ENCODE assay signal across 21 cellular contexts in genomic region chr11:64883575-64883974, GRCh38. TPM values are rescaled to one million over a fixed set of nuclear protein-coding genes. Genes with fewer than 3 reads are reported as not detected.
DNase-seq lines count a peak whose midpoint lies in the region; ATAC-seq and TF ChIP-seq lines count a peak whose summit lies in the region.
"Had no signal": no experiment of that assay in that cellular context is flagged by ENCODE, and none has a peak within 500 bp of the region (broad histone marks: within the 10 kb centered on the region; RNA-seq: fewer than 3 reads in every experiment).

No MANE protein-coding gene starts in this region.

- H3K4me3 Mint-ChIP-seq in activated CD4-positive, alpha-beta T cell treated with anti-CD3 and anti-CD28 coated beads, Interleukin-2, amount 10 ng/mL, durations not matched to agents 7 days and 5 days, result no peak overlapping the region
- H3K4me3 Mint-ChIP-seq in stimulated activated effector memory CD8-positive, alpha-beta T cell treated with anti-CD3 and anti-CD28 coated beads, Interleukin-12 subunit alpha, Interleukin-12 subunit beta, amount 100 ng/mL, for 72 hours, result no peak overlapping the region
- H3K4me3 Mint-ChIP-seq: activated naive CD4-positive, alpha-beta T cell treated with anti-CD3 and anti-CD28 coated beads, Interleukin-2, amount 50 U/mL, for 24 hours; activated T-cell treated with anti-CD3 and anti-CD28 coated beads, Interleukin-2, amount 50 U/mL, for 4 hours; B cell; H9 had no signal

- no peaks in the 10 kb centered on the region for H3K9me3 Mint-ChIP-seq in activated CD4-positive, alpha-beta T cell treated with anti-CD3 and anti-CD28 coated beads, Interleukin-2, amount 10 ng/mL, durations not matched to agents 7 days and 5 days
- H3K9me3 Mint-ChIP-seq in stimulated activated effector memory CD8-positive, alpha-beta T cell treated with anti-CD3 and anti-CD28 coated beads, Interleukin-12 subunit alpha, Interleukin-12 subunit beta, amount 100 ng/mL, for 72 hours, result no peaks in the 10 kb centered on the region
- H3K9me3 Mint-ChIP-seq: activated naive CD4-positive, alpha-beta T cell treated with anti-CD3 and anti-CD28 coated beads, Interleukin-2, amount 50 U/mL, for 24 hours; activated T-cell treated with anti-CD3 and anti-CD28 coated beads, Interleukin-2, amount 50 U/mL, for 4 hours; H9 had no signal

- peak overlapping the region; percentile 33; the same call in 1 of the 2 replicates for H3K27ac ChIP-seq in RWPE1

- H3K27me3 Mint-ChIP-seq in activated CD4-positive, alpha-beta T cell treated with anti-CD3 and anti-CD28 coated beads, Interleukin-2, amount 10 ng/mL, durations not matched to agents 7 days and 5 days, result no peaks in the 10 kb centered on the region
- H3K27me3 Mint-ChIP-seq: activated naive CD4-positive, alpha-beta T cell treated with anti-CD3 and anti-CD28 coated beads, Interleukin-2, amount 50 U/mL, for 24 hours; B cell had no signal

- no peak for TF ChIP-seq CTCF in RWPE1 (conservative IDR thresholded peaks at IDR 0.05; ENCODE audit: low read depth)

- H3K27ac Mint-ChIP-seq in activated CD4-positive, alpha-beta T cell treated with anti-CD3 and anti-CD28 coated beads, Interleukin-2, amount 10 ng/mL, durations not matched to agents 7 days and 5 days, result peak overlapping the region; percentile 73
- H3K27ac Mint-ChIP-seq in stimulated activated effector memory CD8-positive, alpha-beta T cell treated with anti-CD3 and anti-CD28 coated beads, Interleukin-12 subunit alpha, Interleukin-12 subunit beta, amount 100 ng/mL, for 72 hours, result peak overlapping the region; percentile 90

- H3K4me1 Mint-ChIP-seq in activated CD4-positive, alpha-beta T cell treated with anti-CD3 and anti-CD28 coated beads, Interleukin-2, amount 10 ng/mL, durations not matched to agents 7 days and 5 days, result peaks cover 71% of the 10 kb centered on the region
- H3K4me1 Mint-ChIP-seq in stimulated activated effector memory CD8-positive, alpha-beta T cell treated with anti-CD3 and anti-CD28 coated beads, Interleukin-12 subunit alpha, Interleukin-12 subunit beta, amount 100 ng/mL, for 72 hours, result peaks cover 70% of the 10 kb centered on the region

- peaks cover 2% of the 10 kb centered on the region for H3K36me3 Mint-ChIP-seq in activated CD4-positive, alpha-beta T cell treated with anti-CD3 and anti-CD28 coated beads, Interleukin-2, amount 10 ng/mL, durations not matched to agents 7 days and 5 days (ENCODE audit: low read depth)
- H3K36me3 Mint-ChIP-seq in stimulated activated effector memory CD8-positive, alpha-beta T cell treated with anti-CD3 and anti-CD28 coated beads, Interleukin-12 subunit alpha, Interleukin-12 subunit beta, amount 100 ng/mL, for 72 hours, result peaks cover 11% of the 10 kb centered on the region
- H3K36me3 Mint-ChIP-seq: activated naive CD4-positive, alpha-beta T cell treated with anti-CD3 and anti-CD28 coated beads, Interleukin-2, amount 50 U/mL, for 24 hours had no signal

- CTCF ChIA-PET in activated CD4-positive, alpha-beta T cell treated with anti-CD3 and anti-CD28 coated beads, Interleukin-2, amount 10 ng/mL, durations not matched to agents 7 days and 5 days (lab: Charles Lee), result interaction anchor here (1.1 to 29.3 kb wide), 3 partner anchors 11 to 145 kb away, joined by 3 to 732 read pairs (median 8); partner anchors contain the start of gene CDC42BPG
- CTCF ChIA-PET in RWPE1 (lab: Yijun Ruan, JAX), result interaction anchor here (1.1 to 3.0 kb wide), 2 partner anchors 11 to 131 kb away, joined by 3 to 10 read pairs; no protein-coding TSS in a partner anchor

- no peak for DNase-seq in activated CD4-positive, alpha-beta T cell treated with anti-CD3 and anti-CD28 coated beads, Interleukin-2, amount 10 ng/mL, durations not matched to agents 7 days and 5 days
- DNase-seq in activated CD4-positive, alpha-beta T cell treated with anti-CD3 and anti-CD28 coated beads for 1 hour, result no peak
- DNase-seq in RWPE1 (ENCODE audit: low spot score) (no peak), NCI-H345 (lab: John Stamatoyannopoulos, UW) (no peak)
- DNase-seq in stimulated activated effector memory CD8-positive, alpha-beta T cell treated with anti-CD3 and anti-CD28 coated beads, Interleukin-12 subunit alpha, Interleukin-12 subunit beta, amount 100 ng/mL, for 72 hours (ENCODE audit: low spot score in 2 of 2), result no peak
- DNase-seq: activated CD4-positive, alpha-beta T cell treated with anti-CD3 and anti-CD28 coated beads, Interleukin-2, amount 50 U/mL, for 48 hours; activated T-cell treated with anti-CD3 and anti-CD28 coated beads, Interleukin-2, amount 50 U/mL, for 4 hours; cerebellar nuclear complex; effector CD4-positive, alpha-beta T cell; foreskin melanocyte; H9; KBM-7; NCI-H146; NCI-H774; occipital lobe; SHP77 treated with DMSO at 0.1 percent for 48 hours; stimulated activated CD4-positive, alpha-beta T cell treated with anti-CD3 and anti-CD28 coated beads, Interleukin-12 subunit alpha, Interleukin-12 subunit beta, amount 100 ng/mL, for 4 hours had no signal

- ATAC-seq in stimulated activated effector memory CD8-positive, alpha-beta T cell treated with anti-CD3 and anti-CD28 coated beads, Interleukin-12 subunit alpha, Interleukin-12 subunit beta, amount 100 ng/mL, for 72 hours, result no peak
- no peak for ATAC-seq in HG03095 (IDR thresholded peaks at IDR 0.05; ENCODE audit: unreplicated experiment)
- ATAC-seq: activated T-cell treated with anti-CD3 and anti-CD28 coated beads, Interleukin-2, amount 50 U/mL, for 4 hours had no signal

- POLR2A ChIA-PET in activated CD4-positive, alpha-beta T cell treated with anti-CD3 and anti-CD28 coated beads, Interleukin-2, amount 10 ng/mL, durations not matched to agents 7 days and 5 days (lab: Charles Lee), result no interaction called here
- POLR2A ChIA-PET in RWPE1 (lab: Yijun Ruan, JAX; ENCODE audit: low non-redundant PET), result no interaction called here

RNA-seq across cellular contexts. Expression of gene EHD1, which starts 5.2 kb away (rescaled TPM):
- 100 to 1,000 TPM; 131 to 149 TPM for total RNA-seq in activated CD4-positive, alpha-beta T cell treated with anti-CD3 and anti-CD28 coated beads, Interleukin-2, amount 10 ng/mL, durations not matched to agents 7 days and 5 days

RNA-seq across cellular contexts. Expression of gene ATG2A, which starts 33.4 kb away (rescaled TPM):
- total RNA-seq in activated CD4-positive, alpha-beta T cell treated with anti-CD3 and anti-CD28 coated beads, Interleukin-2, amount 10 ng/mL, durations not matched to agents 7 days and 5 days, result 10 to 100 TPM; 23.0 to 25.7 TPM

RNA-seq across cellular contexts. Expression of gene CDC42BPG, which starts 39.1 kb away (rescaled TPM):
- total RNA-seq in activated CD4-positive, alpha-beta T cell treated with anti-CD3 and anti-CD28 coated beads, Interleukin-2, amount 10 ng/mL, durations not matched to agents 7 days and 5 days, result 1 to 10 TPM in 1 of 2 experiments, under 1 TPM in 1; 0.42 to 1.3 TPM

RNA-seq across cellular contexts. Expression of gene PPP2R5B, which starts 40.9 kb away (rescaled TPM):
- total RNA-seq in activated CD4-positive, alpha-beta T cell treated with anti-CD3 and anti-CD28 coated beads, Interleukin-2, amount 10 ng/mL, durations not matched to agents 7 days and 5 days, result 10 to 100 TPM; 12.0 to 13.7 TPM

RNA-seq across cellular contexts. Expression of gene GPHA2, which starts 52.1 kb away (rescaled TPM):
- not detected for total RNA-seq in activated CD4-positive, alpha-beta T cell treated with anti-CD3 and anti-CD28 coated beads, Interleukin-2, amount 10 ng/mL, durations not matched to agents 7 days and 5 days
- total RNA-seq: activated T-cell treated with anti-CD3 and anti-CD28 coated beads, Interleukin-2, amount 50 U/mL, for 4 hours; lung microvascular endothelial cell; occipital lobe had no signal
